15 cellular contexts compared by ENCODE assay signal in the genomic region with DNA sequence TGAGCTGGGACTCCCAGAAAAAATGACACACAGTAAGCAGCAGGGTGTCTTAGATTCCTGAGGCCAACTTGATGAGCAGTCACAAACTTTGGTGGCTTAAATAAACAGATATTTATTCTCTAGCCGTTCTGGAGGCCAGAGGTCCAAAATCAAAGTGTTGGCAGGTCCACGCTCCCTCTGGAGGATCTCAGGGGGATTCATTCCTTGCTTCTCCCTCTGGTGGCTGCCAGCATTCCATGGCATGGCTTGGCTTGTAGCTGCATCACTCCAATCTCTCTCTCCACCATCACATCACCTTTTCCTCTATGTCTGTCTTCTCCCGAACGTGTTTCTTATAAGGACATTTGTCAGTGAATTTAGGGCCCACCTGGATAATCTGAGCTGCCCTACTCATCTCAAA.
DNase-seq lines count a peak whose midpoint lies in the region; ATAC-seq and TF ChIP-seq lines count a peak whose summit lies in the region.
"Had no signal": no experiment of that assay in that cellular context is flagged by ENCODE, and none has a peak within 500 bp of the region (broad histone marks: within the 10 kb centered on the region; RNA-seq: fewer than 3 reads in every experiment).

No MANE protein-coding gene starts in this region.

- ATAC-seq in HG02610 (IDR thresholded peaks at IDR 0.05; ENCODE audit: unreplicated experiment) = no peak

- peak; percentile 21 for TF ChIP-seq CTCF in WI38 (IDR thresholded peaks at IDR 0.05; ENCODE audit: low read depth, low read length)

- H3K4me3 ChIP-seq in WI38 (ENCODE audit: low read depth, low read length) = no peak overlapping the region
- H3K4me3 ChIP-seq: adrenal gland, spleen had no signal

- peak; percentile 26 for DNase-seq in DMS 273 (lab: John Stamatoyannopoulos, UW; ENCODE audit: unreplicated experiment)
- no peak for DNase-seq in DMS 273 treated with DMSO at 0.1 percent for 48 hours (lab: John Stamatoyannopoulos, UW)
- peak; percentile 24 for DNase-seq in HuH-7 (ENCODE audit: low spot score)
- DNase-seq in iPS DF 19.7 (ENCODE audit: low read depth, low spot score) = peak; percentile 20
- no peak for DNase-seq in cortex of kidney (lab: John Stamatoyannopoulos, UW)
- no peak for DNase-seq in NCI-H2196 (lab: John Stamatoyannopoulos, UW; ENCODE audit: unreplicated experiment)
- DNase-seq: activated CD8-positive, alpha-beta memory T cell treated with anti-CD3 and anti-CD28 coated beads, Interleukin-2, amount 50 U/mL, for 48 hours; adrenal gland; dermis blood vessel endothelial cell; immature natural killer cell; NCI-H524 treated with DMSO at 0.1 percent for 48 hours; occipital lobe; spleen had no signal

Comparison
In these comparisons a context has a peak if more than half of its experiments do, and no peak if none do; other contexts are left out.
1. DNase-seq: peak in DMS 273 (single experiment), HuH-7 (single experiment) and iPS DF 19.7 (single experiment); none in DMS 273 treated with DMSO at 0.1 percent for 48 hours (single experiment), cortex of kidney (single experiment) and NCI-H2196 (single experiment).